1 cellular context compared by ENCODE assay signal in genomic region chr2:110456291-110457237, GRCh38. TPM values are rescaled to one million over a fixed set of nuclear protein-coding genes. Genes with fewer than 3 reads are reported as not detected.
"Had no signal": no experiment of that assay in that cellular context is flagged by ENCODE, and none has a peak within 500 bp of the region (broad histone marks: within the 10 kb centered on the region; RNA-seq: fewer than 3 reads in every experiment).

No MANE protein-coding gene starts in this region.

RNA-seq across cellular contexts. Expression of gene LIMS4, which starts 16.1 kb away (rescaled TPM):
- total RNA-seq: NCI-H460 had no signal
